ENCODE assay signal across 27 cellular contexts in genomic region chr13:93259527-93260080, GRCh38. TPM values are rescaled to one million over a fixed set of nuclear protein-coding genes. Genes with fewer than 3 reads are reported as not detected.
"Had no signal": no experiment of that assay in that cellular context is flagged by ENCODE, and none has a peak within 500 bp of the region (broad histone marks: within the 10 kb centered on the region; RNA-seq: fewer than 3 reads in every experiment).

No MANE protein-coding gene starts in this region.

- H3K27me3 Mint-ChIP-seq: activated CD4-positive, alpha-beta memory T cell treated with anti-CD3 and anti-CD28 coated beads for 36 hours; activated naive CD4-positive, alpha-beta T cell treated with anti-CD3 and anti-CD28 coated beads, Interleukin-2, amount 10 ng/mL, durations not matched to agents 7 days and 5 days; central memory CD8-positive, alpha-beta T cell; effector memory CD8-positive, alpha-beta T cell; T-helper 17 cell had no signal

- ATAC-seq: effector memory CD8-positive, alpha-beta T cell; foreskin keratinocyte; left lobe of liver; lower lobe of right lung; mucosa of descending colon; pancreas; psoas muscle; stimulated activated effector memory CD8-positive, alpha-beta T cell treated with anti-CD3 and anti-CD28 coated beads, Interleukin-12 subunit alpha, Interleukin-12 subunit beta, amount 100 ng/mL, for 72 hours; T-helper 17 cell had no signal

- H3K4me3 Mint-ChIP-seq: activated CD4-positive, alpha-beta memory T cell treated with anti-CD3 and anti-CD28 coated beads for 36 hours; activated naive CD4-positive, alpha-beta T cell treated with anti-CD3 and anti-CD28 coated beads, Interleukin-2, amount 10 ng/mL, durations not matched to agents 7 days and 5 days; central memory CD8-positive, alpha-beta T cell; effector memory CD8-positive, alpha-beta T cell; nephron progenitor cell; stimulated activated effector memory CD8-positive, alpha-beta T cell treated with anti-CD3 and anti-CD28 coated beads, Interleukin-12 subunit alpha, Interleukin-12 subunit beta, amount 100 ng/mL, for 72 hours; T-helper 17 cell had no signal

- H3K9me3 Mint-ChIP-seq: activated CD4-positive, alpha-beta memory T cell treated with anti-CD3 and anti-CD28 coated beads for 36 hours; activated naive CD4-positive, alpha-beta T cell treated with anti-CD3 and anti-CD28 coated beads, Interleukin-2, amount 10 ng/mL, durations not matched to agents 7 days and 5 days; nephron progenitor cell; stimulated activated effector memory CD8-positive, alpha-beta T cell treated with anti-CD3 and anti-CD28 coated beads, Interleukin-12 subunit alpha, Interleukin-12 subunit beta, amount 100 ng/mL, for 72 hours had no signal

- H3K27ac ChIP-seq: brain microvascular endothelial cell, dorsolateral prefrontal cortex, esophagus squamous epithelium, foreskin keratinocyte, lower lobe of right lung, pancreas, psoas muscle, right atrium auricular region, stomach, suprapubic skin, tibial nerve had no signal

- H3K4me1 Mint-ChIP-seq: activated naive CD4-positive, alpha-beta T cell treated with anti-CD3 and anti-CD28 coated beads, Interleukin-2, amount 10 ng/mL, durations not matched to agents 7 days and 5 days; central memory CD8-positive, alpha-beta T cell; stimulated activated effector memory CD8-positive, alpha-beta T cell treated with anti-CD3 and anti-CD28 coated beads, Interleukin-12 subunit alpha, Interleukin-12 subunit beta, amount 100 ng/mL, for 72 hours; T-helper 17 cell had no signal

- H3K36me3 Mint-ChIP-seq: activated CD4-positive, alpha-beta memory T cell treated with anti-CD3 and anti-CD28 coated beads for 36 hours; activated naive CD4-positive, alpha-beta T cell treated with anti-CD3 and anti-CD28 coated beads, Interleukin-2, amount 10 ng/mL, durations not matched to agents 7 days and 5 days; stimulated activated effector memory CD8-positive, alpha-beta T cell treated with anti-CD3 and anti-CD28 coated beads, Interleukin-12 subunit alpha, Interleukin-12 subunit beta, amount 100 ng/mL, for 72 hours had no signal

- H3K27me3 ChIP-seq: brain microvascular endothelial cell, dorsolateral prefrontal cortex, esophagus squamous epithelium, foreskin keratinocyte, pancreas, right atrium auricular region, stomach, suprapubic skin, tibial nerve had no signal

- H3K4me3 ChIP-seq: dorsolateral prefrontal cortex, esophagus squamous epithelium, lower lobe of right lung, mucosa of descending colon, pancreas, psoas muscle, right atrium auricular region, stomach, suprapubic skin, tibial nerve had no signal

- H3K27ac Mint-ChIP-seq: activated CD4-positive, alpha-beta memory T cell treated with anti-CD3 and anti-CD28 coated beads for 36 hours; activated naive CD4-positive, alpha-beta T cell treated with anti-CD3 and anti-CD28 coated beads, Interleukin-2, amount 10 ng/mL, durations not matched to agents 7 days and 5 days; effector memory CD8-positive, alpha-beta T cell; nephron progenitor cell; stimulated activated effector memory CD8-positive, alpha-beta T cell treated with anti-CD3 and anti-CD28 coated beads, Interleukin-12 subunit alpha, Interleukin-12 subunit beta, amount 100 ng/mL, for 72 hours; T-helper 17 cell had no signal

- H3K9me3 ChIP-seq: esophagus squamous epithelium, lower lobe of right lung, mucosa of descending colon, pancreas, psoas muscle, right atrium auricular region, stomach, suprapubic skin, tibial nerve had no signal

- DNase-seq: activated CD4-positive, alpha-beta memory T cell treated with anti-CD3 and anti-CD28 coated beads for 36 hours; activated CD4-positive, alpha-beta T cell treated with anti-CD3 and anti-CD28 coated beads for 4 hours; activated CD4-positive, CD25-positive, alpha-beta regulatory T cell; activated effector memory CD4-positive, alpha-beta T cell treated with Interleukin-2 at 50 U/mL for 16 hours; activated naive CD4-positive, alpha-beta T cell treated with anti-CD3 and anti-CD28 coated beads, Interleukin-2, amount 10 ng/mL, durations not matched to agents 7 days and 5 days; activated T-cell treated with anti-CD3 and anti-CD28 coated beads, Interleukin-2, amount 50 U/mL, for 48 hours; anterior cingulate cortex; brain microvascular endothelial cell; dorsolateral prefrontal cortex; effector memory CD8-positive, alpha-beta T cell; esophagus squamous epithelium; foreskin keratinocyte; lower lobe of right lung; mesendoderm; mucosa of descending colon; nephron progenitor cell; pancreas; psoas muscle; stimulated activated CD4-positive, alpha-beta T cell treated with anti-CD3 and anti-CD28 coated beads, Interleukin-12 subunit alpha, Interleukin-12 subunit beta, amount 100 ng/mL, for 4 hours; stomach; T-helper 17 cell had no signal

- H3K4me1 ChIP-seq: esophagus squamous epithelium, lower lobe of right lung, pancreas, psoas muscle, right atrium auricular region, stomach, suprapubic skin had no signal

- H3K36me3 ChIP-seq: brain microvascular endothelial cell, esophagus squamous epithelium, lower lobe of right lung, pancreas, right atrium auricular region, stomach, suprapubic skin, tibial nerve had no signal

RNA-seq across cellular contexts. Expression of gene GPC6, which starts 33.0 kb away (rescaled TPM):
- total RNA-seq: activated CD4-positive, alpha-beta memory T cell treated with anti-CD3 and anti-CD28 coated beads for 36 hours; T-helper 17 cell had no signal
